ENCODE assay signal across 12 cellular contexts in the genomic region with DNA sequence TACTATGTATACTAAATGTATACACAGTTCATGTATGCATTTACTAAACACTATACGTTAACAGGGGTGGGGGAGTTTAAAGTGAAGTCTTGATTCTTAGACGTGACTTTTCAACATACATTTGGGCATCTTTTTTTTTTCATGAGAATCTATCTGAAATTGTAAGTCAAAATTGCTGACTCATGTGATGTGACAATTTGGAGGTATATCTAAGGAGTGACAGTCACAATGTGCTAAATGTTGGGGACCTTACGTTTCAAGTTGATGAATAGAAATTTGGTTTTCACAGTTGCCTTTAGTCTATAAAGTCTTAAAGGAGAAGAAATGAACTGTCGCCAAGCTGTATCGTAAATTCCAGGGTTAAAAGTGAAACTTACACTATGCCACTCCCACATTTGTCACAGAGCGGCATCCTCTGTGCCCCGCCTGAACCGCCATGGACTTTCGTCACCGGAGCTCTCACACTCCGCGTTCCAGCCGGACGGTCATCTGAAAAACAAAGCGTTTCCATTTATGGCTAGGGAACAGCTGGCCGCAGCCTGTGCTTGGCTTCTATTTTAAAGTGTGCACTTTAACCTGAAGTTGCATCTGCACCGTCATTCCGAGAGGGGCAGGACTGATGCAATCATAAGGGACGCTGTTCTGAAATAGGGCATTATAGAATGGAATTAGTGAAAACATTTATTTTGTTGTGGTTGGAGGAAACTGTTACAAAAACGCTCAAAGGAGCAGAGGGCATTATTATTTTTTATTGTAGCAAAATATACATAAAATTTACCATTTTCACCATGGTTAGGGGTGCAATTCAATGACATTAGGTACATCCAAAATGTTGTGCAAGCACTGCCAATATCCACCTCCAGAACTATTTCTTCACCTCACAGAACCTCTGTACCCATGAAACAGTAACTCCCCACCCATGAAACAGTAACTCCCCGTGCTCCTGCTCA. TPM values are rescaled to one million over a fixed set of nuclear protein-coding genes. Genes with fewer than 3 reads are reported as not detected.
DNase-seq lines count a peak whose midpoint lies in the region; ATAC-seq, FAIRE-seq and TF ChIP-seq lines count a peak whose summit lies in the region.
"Had no signal": no experiment of that assay in that cellular context is flagged by ENCODE, and none has a peak within 500 bp of the region (broad histone marks: within the 10 kb centered on the region; RNA-seq: fewer than 3 reads in every experiment).

No MANE protein-coding gene starts in this region.

- H3K4me3 Mint-ChIP-seq in astrocyte (ENCODE audit: unreplicated experiment), result no peak overlapping the region

- H3K4me1 Mint-ChIP-seq in astrocyte (ENCODE audit: low read depth, unreplicated experiment), result no peaks in the 10 kb centered on the region

- no peaks in the 10 kb centered on the region for H3K79me2 ChIP-seq in HCT116 (ENCODE audit: insufficient read depth, low read length)
- H3K79me2 ChIP-seq in astrocyte (ENCODE audit: insufficient read depth, low read length), result no peaks in the 10 kb centered on the region

- H3K4me2 ChIP-seq in HCT116 (ENCODE audit: low read length) (peak overlapping the region; percentile 87), astrocyte (ENCODE audit: low read length) (peak overlapping the region; percentile 56)

- H3K4me3 ChIP-seq in HCT116 (replicated peaks in 1 of 2; ENCODE audit: low read depth in 1 of 2, low read length in 2 of 2) (peak overlapping the region; percentile 37 to 59), astrocyte (ENCODE audit: insufficient read depth, low read depth, low read length) (peak overlapping the region; percentile 16), stomach (peak overlapping the region in 2 of 4 donors; percentile 7 to 17)

- H2AFZ ChIP-seq in HCT116 (ENCODE audit: low read depth, low read length, poor library complexity, severe bottlenecking), result peak overlapping the region; percentile 99
- H2AFZ ChIP-seq in astrocyte (ENCODE audit: low read depth, low read length), result peak overlapping the region; percentile 5

- TF ChIP-seq CTCF in HCT116 (IDR thresholded peaks at IDR 0.05 in 2 of 3, conservative IDR thresholded peaks at IDR 0.05 in 1 of 3; ENCODE audit: borderline replicate concordance in 1 of 3, insufficient read depth in 1 of 3, low read depth in 2 of 3, low read length in 2 of 3) (no peak), astrocyte (IDR thresholded peaks at IDR 0.05; ENCODE audit: insufficient read depth, low read depth, low read length) (no peak), stomach (IDR thresholded peaks at IDR 0.05) (no peak)

- no peak overlapping the region for H3K27ac ChIP-seq in HCT116 (ENCODE audit: low read depth, low read length)
- H3K27ac ChIP-seq in astrocyte (ENCODE audit: low read depth, low read length), result no peak overlapping the region
- H3K27ac ChIP-seq in stomach, result peak overlapping the region in 4 of 5 donors; percentile 59 to 82 (median 70)
- H3K27ac ChIP-seq: HL-60 had no signal

- H3K36me3 Mint-ChIP-seq in astrocyte (ENCODE audit: low read depth, unreplicated experiment), result peaks cover 30% of the 10 kb centered on the region

- H4K20me1 ChIP-seq in HCT116 (ENCODE audit: insufficient read depth) (no peaks in the 10 kb centered on the region), astrocyte (ENCODE audit: insufficient read depth, low read length) (no peaks in the 10 kb centered on the region)

- H3K27me3 ChIP-seq in HCT116 (ENCODE audit: insufficient read depth, low read length) (no peaks in the 10 kb centered on the region), astrocyte (ENCODE audit: insufficient read depth, low read length) (no peaks in the 10 kb centered on the region), stomach (no peaks in the 10 kb centered on the region)

- POLR2A ChIA-PET in HCT116 (lab: Charles Lee), result interaction anchor here (0.6 kb wide), 1 partner anchor 8 kb away, joined by 3 read pairs; no protein-coding TSS in a partner anchor

- FAIRE-seq in astrocyte (lab: Jason Lieb, UNC), result no peak

- DNase-seq in HCT116 (ENCODE audit: low read depth, low spot score) (peak; percentile 74), astrocyte (ENCODE audit: low read depth) (no peak), left kidney (ENCODE audit: low read depth, low spot score) (peak; percentile 97), stomach (peak; percentile 63), NCI-H446 treated with DMSO at 0.1 percent for 48 hours (lab: John Stamatoyannopoulos, UW) (no peak)
- no peak for DNase-seq in activated effector memory CD4-positive, alpha-beta T cell treated with anti-CD3 and anti-CD28 coated beads, Interleukin-2, amount 50 U/mL, for 16 hours
- DNase-seq: anterior cingulate cortex, GDM1 had no signal

- intact Hi-C loops in HCT116 (cut with micrococcal nuclease) (no loop called here), stomach (cut with DNase I; ENCODE audit: low total_unique reads) (no loop called here)

- no peaks in the 10 kb centered on the region for H3K9me2 ChIP-seq in HCT116 (ENCODE audit: insufficient read depth)

- TF ChIP-seq RAD21 in HCT116 (IDR thresholded peaks at IDR 0.05; ENCODE audit: low read depth), result 0 out of 2 replicates have a peak, but pooled peaks have one; percentile 13

- peak; percentile 90 for TF ChIP-seq EP300 in stomach (IDR thresholded peaks at IDR 0.05)

- H3K4me1 ChIP-seq in HCT116 (ENCODE audit: control insufficient read depth in 1 of 2, insufficient read depth in 2 of 2, low read length in 2 of 2) (peaks cover 9 to 24% of the 10 kb centered on the region in 2 experiments; a peak in 3 of 4 replicates), astrocyte (ENCODE audit: insufficient read depth, low read length) (no peaks in the 10 kb centered on the region), stomach (peaks cover 0 to 17% (median 7%) of the 10 kb centered on the region in 4 donors)

- H3K9ac ChIP-seq in HCT116 (ENCODE audit: low read length) (peak overlapping the region; percentile 44), astrocyte (ENCODE audit: low read length) (peak overlapping the region; percentile 1)

- TF ChIP-seq POLR2A in HCT116 (IDR thresholded peaks at IDR 0.05; ENCODE audit: borderline replicate concordance, extremely low read depth, insufficient read depth, insufficient read length) (peak; percentile 28), stomach (IDR thresholded peaks at IDR 0.05) (no peak)

- CTCF ChIA-PET in HCT116 (lab: Charles Lee), result no interaction called here

- peak; percentile 92 for ATAC-seq in HCT116
- ATAC-seq in HG02840 (IDR thresholded peaks at IDR 0.05; ENCODE audit: low FRiP score, unreplicated experiment), result no peak
- no peak for ATAC-seq in GM21360 (IDR thresholded peaks at IDR 0.05; ENCODE audit: unreplicated experiment)
- ATAC-seq: activated CD4-positive, CD25-positive, alpha-beta regulatory T cell treated with anti-CD3 and anti-CD28 coated beads, Interleukin-2, amount 50 U/mL, for 24 hours had no signal

- no peaks in the 10 kb centered on the region for H3K36me3 ChIP-seq in HCT116 (ENCODE audit: control insufficient read depth in 1 of 2, insufficient read depth in 2 of 2, low read length in 2 of 2)
- H3K36me3 ChIP-seq in astrocyte (ENCODE audit: insufficient read depth, low read length), result no peaks in the 10 kb centered on the region
- peaks cover 5 to 27% (median 15%) of the 10 kb centered on the region in 4 donors for H3K36me3 ChIP-seq in stomach

- H3K9me3 Mint-ChIP-seq in astrocyte (ENCODE audit: unreplicated experiment), result peaks cover 5% of the 10 kb centered on the region

- no peak overlapping the region for H3K27ac Mint-ChIP-seq in astrocyte (ENCODE audit: unreplicated experiment)

- BruUV-seq in HCT116 (replicated peaks; lab: Mats Ljungman, UMichigan), result TSS peak; percentile 83

- H3K9me3 ChIP-seq in HCT116 (ENCODE audit: control insufficient read depth in 1 of 2, insufficient read depth in 1 of 2, low read depth in 1 of 2, low read length in 2 of 2) (no peaks in the 10 kb centered on the region), astrocyte (ENCODE audit: insufficient read depth, low read depth, low read length) (peaks cover 3% of the 10 kb centered on the region), stomach (peaks cover 0 to 7% (median 2%) of the 10 kb centered on the region in 4 donors)

- no peaks in the 10 kb centered on the region for H3K27me3 Mint-ChIP-seq in astrocyte (ENCODE audit: low read depth, unreplicated experiment)

- RAD21 ChIA-PET in HCT116 (lab: Charles Lee; ENCODE audit: low non-redundant PET in 1 of 2, low total read pairs in 2 of 2, uncharacterized antibody in 2 of 2, unreplicated experiment in 2 of 2), result no interaction called here

- WGBS in stomach, 5 donors, result 63 to 79% (median 69%) methylated on average over 21 of the region's 21 CpGs

TF ChIP-seq in HCT116, 20 proteins besides CTCF, POLR2A, EP300 and RAD21 (continues in another document):
- no peak for TF ChIP-seq ELF1 (IDR thresholded peaks at IDR 0.05; ENCODE audit: borderline replicate concordance, low read depth)
- no peak for TF ChIP-seq ZNF274 (IDR thresholded peaks at IDR 0.05; ENCODE audit: low read depth, low read length)
- TF ChIP-seq YY1 (IDR thresholded peaks at IDR 0.05; ENCODE audit: extremely low read depth, insufficient replicate concordance, low read depth, low read length), result peak; percentile 61
- TF ChIP-seq POLR2AphosphoS5 (IDR thresholded peaks at IDR 0.05; ENCODE audit: low read depth, low read length), result peak; percentile 39; the same call in 1 of the 2 replicates
- TF ChIP-seq EZH2 (IDR thresholded peaks at IDR 0.05), result no peak
- no peak for TF ChIP-seq EZH2phosphoT487 (IDR thresholded peaks at IDR 0.05; ENCODE audit: borderline replicate concordance)
- TF ChIP-seq EGR1 (IDR thresholded peaks at IDR 0.05; ENCODE audit: low read depth), result no peak
- TF ChIP-seq FOSL1 (IDR thresholded peaks at IDR 0.05; ENCODE audit: low read depth), result no peak; the same call in 1 of the 2 replicates
- TF ChIP-seq CEBPB (IDR thresholded peaks at IDR 0.05; ENCODE audit: low read depth), result peak; percentile 91
- TF ChIP-seq ZFX (IDR thresholded peaks at IDR 0.05), result no peak
- TF ChIP-seq, protein P1, sequence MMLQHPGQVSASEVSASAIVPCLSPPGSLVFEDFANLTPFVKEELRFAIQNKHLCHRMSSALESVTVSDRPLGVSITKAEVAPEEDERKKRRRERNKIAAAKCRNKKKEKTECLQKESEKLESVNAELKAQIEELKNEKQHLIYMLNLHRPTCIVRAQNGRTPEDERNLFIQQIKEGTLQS (IDR thresholded peaks at IDR 0.05), result peak; percentile 88
- peak; percentile 96 for TF ChIP-seq SRF (IDR thresholded peaks at IDR 0.05; ENCODE audit: low read depth)
- TF ChIP-seq SP1 (IDR thresholded peaks at IDR 0.05; ENCODE audit: low read depth), result peak; percentile 52; the same call in 1 of the 2 replicates

RNA-seq across cellular contexts. Expression of a gene that starts 30.9 kb away (rescaled TPM):
- total RNA-seq in HCT116 (2021; ENCODE audit: unreplicated experiment) (11.5 TPM), astrocyte (28.5 and 30.7 TPM in 2 replicates), stomach (100 to 1,000 TPM in 4 of 5 donors, 10 to 100 TPM in 1; 83.1 to 755 (median 259) TPM)
- 14.6 and 17.3 TPM in 2 replicates for polyA plus RNA-seq in HCT116 (2012)
- 100 to 1,000 TPM in 1 of 3 donors, 10 to 100 TPM in 2; 73.9 to 112 (median 77.0) TPM for polyA plus RNA-seq in stomach

RNA-seq across cellular contexts. Expression of a gene that starts 32.8 kb away (rescaled TPM):
- 2.7 TPM for total RNA-seq in HCT116 (2021; ENCODE audit: unreplicated experiment)
- 1.6 and 2.0 TPM in 2 replicates for polyA plus RNA-seq in HCT116 (2012)
- total RNA-seq in astrocyte, result 0.39 and 1.2 TPM in 2 replicates
- 1 to 10 TPM in 4 of 5 donors, under 1 TPM in 1; 0.92 to 9.4 (median 5.4) TPM for total RNA-seq in stomach
- polyA plus RNA-seq in stomach, result 1 to 10 TPM; 1.7 to 3.4 (median 2.1) TPM

Comparison
In these comparisons a context has a peak if more than half of its experiments do, and no peak if none do; other contexts are left out.
1. DNase-seq: peak in HCT116 (single experiment), left kidney (single experiment) and stomach (single experiment); none in astrocyte (single experiment), NCI-H446 treated with DMSO at 0.1 percent for 48 hours (single experiment) and activated effector memory CD4-positive, alpha-beta T cell treated with anti-CD3 and anti-CD28 coated beads, Interleukin-2, amount 50 U/mL, for 16 hours (single experiment).
2. H3K27ac ChIP-seq: peak in stomach (4 of 5); none in HCT116 (single experiment) and astrocyte (single experiment).